In the genomic region with DNA sequence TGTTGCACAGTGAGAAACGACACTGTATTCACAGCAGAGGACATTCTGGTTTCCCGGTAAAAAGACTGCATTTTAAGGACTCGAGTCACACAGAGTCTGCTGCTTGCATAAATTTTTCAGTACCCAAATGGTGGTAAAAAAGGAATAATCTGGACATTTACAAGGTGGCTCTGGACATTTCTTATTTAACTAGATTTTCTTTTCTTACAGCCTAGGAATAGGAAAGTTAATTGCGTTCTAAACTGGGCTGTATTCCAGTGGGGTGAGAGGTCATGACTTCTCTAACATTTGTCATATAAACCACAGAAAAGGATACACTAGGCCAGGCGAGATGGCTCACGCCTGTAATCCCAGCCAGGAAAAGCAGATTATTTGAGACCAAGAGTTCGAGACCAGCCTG, we compare ENCODE assay signal across 28 cellular contexts.
DNase-seq lines count a peak whose midpoint lies in the region; ATAC-seq and TF ChIP-seq lines count a peak whose summit lies in the region.
"Had no signal": no experiment of that assay in that cellular context is flagged by ENCODE, and none has a peak within 500 bp of the region (broad histone marks: within the 10 kb centered on the region; RNA-seq: fewer than 3 reads in every experiment).

No MANE protein-coding gene starts in this region.

- H3K4me3 ChIP-seq in BJ (ENCODE audit: low read depth, low read length) (no peak overlapping the region), mesenchymal stem cell (ENCODE audit: insufficient read depth in 1 of 2, low read depth in 1 of 2, low read length in 2 of 2) (no peak overlapping the region)
- H3K4me3 ChIP-seq: A549, SJSA1 had no signal

- no peak overlapping the region for H3K4ac ChIP-seq in mesenchymal stem cell (ENCODE audit: low read depth in 1 of 2, low read length in 2 of 2)

- no peak for ATAC-seq in GM19395 (IDR thresholded peaks at IDR 0.05; ENCODE audit: unreplicated experiment)
- ATAC-seq: A549, HCT116, PC-3, T-cell had no signal

- no peak overlapping the region for H2BK15ac ChIP-seq in mesenchymal stem cell (ENCODE audit: low read depth, poor library complexity, severe bottlenecking)

- no peak overlapping the region for H3K27ac ChIP-seq in mesenchymal stem cell (ENCODE audit: low read length, poor library complexity, severe bottlenecking)
- H3K27ac ChIP-seq: A549, KMS-11, SJSA1 had no signal

- no peak overlapping the region for H2BK120ac ChIP-seq in mesenchymal stem cell (ENCODE audit: low read depth, low read length)

- no peak overlapping the region for H4K8ac ChIP-seq in mesenchymal stem cell (ENCODE audit: low read length)

- no peak overlapping the region for H3K18ac ChIP-seq in mesenchymal stem cell (ENCODE audit: low read depth in 1 of 2, low read length in 2 of 2)

- H3K36me3 ChIP-seq in BJ (ENCODE audit: control insufficient read depth, insufficient read depth, low read length), result no peaks in the 10 kb centered on the region
- H3K36me3 ChIP-seq in mesenchymal stem cell (ENCODE audit: control insufficient read depth in 1 of 2, insufficient read depth in 2 of 2, low read depth in 1 of 2, low read length in 2 of 2), result no peaks in the 10 kb centered on the region
- H3K36me3 ChIP-seq: SJSA1 had no signal

- 32% methylated on average over 6 of the region's 7 CpGs for WGBS in mesenchymal stem cell

- H2BK12ac ChIP-seq in mesenchymal stem cell (ENCODE audit: low read length in 2 of 2), result no peak overlapping the region

- CTCF ChIA-PET in BJ (lab: Yijun Ruan, JAX), result no interaction called here

- no peak overlapping the region for H3K14ac ChIP-seq in mesenchymal stem cell (ENCODE audit: low read length in 2 of 2)

- no peak overlapping the region for H3K9ac ChIP-seq in mesenchymal stem cell (ENCODE audit: low read length)
- H3K9ac ChIP-seq: KMS-11 had no signal

- peaks cover 7% of the 10 kb centered on the region for H3K4me1 ChIP-seq in mesenchymal stem cell (ENCODE audit: control insufficient read depth, insufficient read depth, low read depth, low read length)
- H3K4me1 ChIP-seq: A549, SJSA1 had no signal

- TF ChIP-seq CTCF in BJ (IDR thresholded peaks at IDR 0.05; ENCODE audit: insufficient read depth, low read depth, low read length) (no peak), GM20000 (IDR thresholded peaks at IDR 0.05; ENCODE audit: extremely low read depth, missing control alignments) (no peak)

- no peak overlapping the region for H4K91ac ChIP-seq in mesenchymal stem cell (ENCODE audit: low read length)

- peak; percentile 54 for DNase-seq in BJ (ENCODE audit: low read depth)
- DNase-seq in LHCN-M2 (ENCODE audit: low read depth), result peak; percentile 29
- peak; percentile 42 for DNase-seq in amniotic epithelial cell (ENCODE audit: low read depth)
- DNase-seq in mesenchymal stem cell, result peak; percentile 43
- DNase-seq in NCI-H1930 (lab: John Stamatoyannopoulos, UW), result no peak
- no peak for DNase-seq in GM20000 (ENCODE audit: low spot score)
- DNase-seq in GM03348 (ENCODE audit: low spot score), result no peak
- DNase-seq: AML-193; C1 segment of cervical spinal cord; CD4-positive, alpha-beta memory T cell; DMS79 treated with DMSO at 0.1 percent for 48 hours; NCI-H1092; NCI-H1436 treated with DMSO at 0.1 percent for 48 hours; NCI-H187 treated with DMSO at 0.1 percent for 48 hours; NCI-H2107; NCI-H446; NCI-H524 treated with DMSO at 0.1 percent for 48 hours; NCI-H774; NK-92 treated with Interleukin-12 subunit alpha and Interleukin-12 subunit beta, amount 100 ng/mL, for 24 hours; PC-3; Right ventricle myocardium superior; RPMI8226; T-cell had no signal

- H3K27me3 ChIP-seq in BJ (ENCODE audit: control insufficient read depth, insufficient read depth, low read length) (no peaks in the 10 kb centered on the region), mesenchymal stem cell (ENCODE audit: control insufficient read depth in 1 of 2, insufficient read depth in 1 of 2, low read length in 2 of 2) (no peaks in the 10 kb centered on the region)
- H3K27me3 ChIP-seq: SJSA1 had no signal

- no peak overlapping the region for H3K4me2 ChIP-seq in mesenchymal stem cell (ENCODE audit: low read length, poor library complexity, severe bottlenecking)
- H3K4me2 ChIP-seq: A549, KMS-11 had no signal

- no peak overlapping the region for H2AFZ ChIP-seq in mesenchymal stem cell (ENCODE audit: low read depth, low read length)

- H3K79me1 ChIP-seq in mesenchymal stem cell (replicated peaks; ENCODE audit: low read length, poor library complexity, severe bottlenecking), result no peaks in the 10 kb centered on the region

- no peaks in the 10 kb centered on the region for H3K9me3 ChIP-seq in mesenchymal stem cell (ENCODE audit: control insufficient read depth, low read length)
- H3K9me3 ChIP-seq: A549, SJSA1 had no signal

- H3K23ac ChIP-seq in mesenchymal stem cell (ENCODE audit: low read length in 2 of 2), result no peak overlapping the region

- H2BK5ac ChIP-seq in mesenchymal stem cell (ENCODE audit: low read depth, low read length, poor library complexity, severe bottlenecking), result no peak overlapping the region

- POLR2A ChIA-PET in BJ (lab: Charles Lee), result no interaction called here

- no peak overlapping the region for H2AK5ac ChIP-seq in mesenchymal stem cell (ENCODE audit: low read length, severe bottlenecking)

Comparison
In these comparisons a context has a peak if more than half of its experiments do, and no peak if none do; other contexts are left out.
1. DNase-seq: peak in BJ (single experiment), LHCN-M2 (single experiment), amniotic epithelial cell (single experiment) and mesenchymal stem cell (single experiment); none in NCI-H1930 (0 of 2), GM20000 (single experiment) and GM03348 (single experiment).